In the genomic region with DNA sequence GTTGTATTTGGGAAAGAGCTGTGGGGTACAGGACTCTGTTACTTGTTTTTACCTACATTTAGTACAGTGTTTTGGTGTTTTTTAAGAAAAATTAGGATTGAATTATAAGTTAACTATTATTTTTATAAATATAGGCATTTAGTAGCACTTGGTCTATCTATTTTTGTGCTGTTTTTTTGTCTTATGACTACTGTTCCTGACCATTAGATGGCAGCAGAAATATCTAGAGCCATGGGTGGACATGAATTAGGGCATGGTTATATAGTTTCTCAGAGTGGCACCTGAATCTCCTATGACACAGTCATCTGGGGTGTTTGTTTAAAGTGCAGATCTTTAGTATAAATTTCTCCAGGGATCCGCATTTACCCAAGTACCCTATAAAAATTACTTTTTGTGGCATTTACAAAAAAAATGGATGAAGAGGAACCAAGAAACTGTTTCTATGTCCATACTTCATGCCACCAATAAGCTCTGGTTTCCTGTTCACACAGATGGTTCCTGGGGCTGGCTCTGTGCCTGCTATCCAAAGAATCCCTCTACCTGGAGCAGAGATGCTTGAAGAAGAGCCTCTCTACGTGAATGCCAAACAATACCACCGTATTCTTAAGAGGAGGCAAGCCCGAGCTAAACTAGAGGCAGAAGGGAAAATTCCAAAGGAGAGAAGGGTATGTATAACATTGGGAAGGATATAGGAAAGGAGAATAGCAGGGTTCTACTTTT, we compare ENCODE assay signal across 8 cellular contexts. TPM values are rescaled to one million over a fixed set of nuclear protein-coding genes. Genes with fewer than 3 reads are reported as not detected.
A peak's percentile ranks its signal among the peaks of the same experiment; 100 is the strongest.
DNase-seq lines count a peak whose midpoint lies in the region; ATAC-seq and TF ChIP-seq lines count a peak whose summit lies in the region.

No MANE protein-coding gene starts in this region.

- no peak overlapping the region for H3K27ac ChIP-seq in C4-2B

- in situ Hi-C loops in GM13976 (cut with MboI; ENCODE audit: low sequenced_read_pairs, unreplicated experiment): loop anchor here (10.0 kb wide), 1 partner anchor 232 kb away; no protein-coding TSS in a partner anchor

- ATAC-seq in HG03097 (IDR thresholded peaks at IDR 0.05; ENCODE audit: low FRiP score, unreplicated experiment) (no peak), GM18502 (IDR thresholded peaks at IDR 0.05; ENCODE audit: poor library complexity, unreplicated experiment) (no peak)

- TF ChIP-seq CTCF in C4-2B (conservative IDR thresholded peaks at IDR 0.05): peak; percentile 60
- no peak for TF ChIP-seq CTCF in GM13976 (IDR thresholded peaks at IDR 0.05; ENCODE audit: borderline replicate concordance, control extremely low read depth, extremely low read depth, insufficient read depth, missing control alignments)

- DNase-seq in GM13976 (ENCODE audit: low spot score) (peak; percentile 42), RPMI7951 (ENCODE audit: low read depth) (peak; percentile 20), hepatic stellate cell (ENCODE audit: low spot score) (peak; percentile 30)
- no peak for DNase-seq in stimulated activated CD4-positive, alpha-beta T cell treated with anti-CD3 and anti-CD28 coated beads, Interleukin-4, amount 100 ng/mL, for 4 hours
- DNase-seq in stimulated activated naive CD4-positive, alpha-beta T cell treated with Interleukin-2 at 50 U/mL for 16 hours (lab: John Stamatoyannopoulos, UW): no peak

RNA-seq across cellular contexts. Expression of a gene that starts 19.8 kb away (rescaled TPM):
- 7.8 and 8.9 TPM in 2 replicates for total RNA-seq in RPMI7951 (2014; rRNA removed; shearing (Covaris generic))

RNA-seq across cellular contexts. Expression of a gene that starts 20.4 kb away (rescaled TPM):
- total RNA-seq in RPMI7951 (2014; rRNA removed; shearing (Covaris generic)): 26.1 and 28.0 TPM in 2 replicates

RNA-seq across cellular contexts. Expression of a gene that starts 39.6 kb away (rescaled TPM):
- total RNA-seq in RPMI7951 (2014; rRNA removed; shearing (Covaris generic)): not detected in 2 replicates

RNA-seq across cellular contexts. Expression of a gene that starts 50.3 kb away (rescaled TPM):
- total RNA-seq in RPMI7951 (2014; rRNA removed; shearing (Covaris generic)): not detected in 2 replicates

RNA-seq across cellular contexts. Expression of a gene that starts 53.6 kb away (rescaled TPM):
- total RNA-seq in RPMI7951 (2014; rRNA removed; shearing (Covaris generic)): 0.10 and 0.12 TPM in 2 replicates

Comparison
In these comparisons a context has a peak if more than half of its experiments do, and no peak if none do; other contexts are left out.
1. DNase-seq: peak in GM13976 (single experiment), RPMI7951 (single experiment) and hepatic stellate cell (single experiment); none in stimulated activated CD4-positive, alpha-beta T cell treated with anti-CD3 and anti-CD28 coated beads, Interleukin-4, amount 100 ng/mL, for 4 hours (0 of 2) and stimulated activated naive CD4-positive, alpha-beta T cell treated with Interleukin-2 at 50 U/mL for 16 hours (single experiment).